ENCODE assay signal across 1 cellular context in the genomic region with DNA sequence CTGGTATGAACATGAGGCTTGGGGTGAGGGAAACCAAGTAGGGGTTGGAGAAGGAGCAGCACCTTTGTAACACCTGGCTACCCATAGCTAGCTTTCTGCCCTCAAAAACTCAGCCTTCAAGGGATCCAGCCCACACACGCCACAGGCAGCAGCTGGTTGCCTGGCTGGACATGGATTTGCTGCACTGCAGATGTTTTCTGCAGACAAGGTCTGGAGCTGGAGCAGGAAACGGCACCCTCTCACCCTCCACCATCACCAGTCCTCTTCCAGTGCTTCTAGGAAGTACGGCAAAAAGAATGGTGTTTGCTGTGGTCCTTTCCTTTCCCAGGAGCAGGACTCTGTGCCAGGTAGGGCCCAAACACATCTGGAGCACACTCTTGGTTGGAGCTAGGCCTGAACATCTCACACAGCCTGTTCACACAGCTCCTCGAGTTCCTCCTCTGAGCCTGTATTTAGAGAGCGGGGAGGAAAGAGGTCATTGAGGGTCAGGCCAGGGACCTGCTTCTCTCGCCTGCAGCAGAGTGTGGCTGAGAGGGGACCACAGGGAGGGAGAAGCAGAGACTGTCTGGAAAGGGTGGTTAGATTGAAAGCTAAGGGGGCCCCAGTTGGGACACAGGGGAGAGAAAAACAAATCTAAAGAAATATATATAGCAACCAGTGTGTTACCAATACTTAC.
TF ChIP-seq lines count a peak whose summit lies in the region.

No MANE protein-coding gene starts in this region.

TF ChIP-seq in HepG2, 621 proteins besides CTCF, POLR2A, EP300 and RAD21:
- TF ChIP-seq POLR2G (IDR thresholded peaks at IDR 0.05; ENCODE audit: low read depth, low read length) (0 out of 2 replicates have a peak, but pooled peaks have one; percentile 26), RBM22 (optimal IDR thresholded peaks at IDR 0.05; ENCODE audit: low read length) (peak; percentile 92), ZSCAN30 (CRISPR knock-in tag; IDR thresholded peaks at IDR 0.05) (no peak), SPEN (CRISPR knock-in tag; IDR thresholded peaks at IDR 0.05; ENCODE audit: low read depth) (no peak), ZNF772 (CRISPR knock-in tag; IDR thresholded peaks at IDR 0.05) (no peak), TEAD3 (CRISPR knock-in tag; optimal IDR thresholded peaks at IDR 0.05; ENCODE audit: borderline replicate concordance) (peak; percentile 4), ARNTL (CRISPR knock-in tag; IDR thresholded peaks at IDR 0.05) (no peak), XRCC5 (optimal IDR thresholded peaks at IDR 0.05; ENCODE audit: low read length) (no peak), JUND (CRISPR knock-in tag; IDR thresholded peaks at IDR 0.05) (no peak), RBAK (CRISPR knock-in tag; IDR thresholded peaks at IDR 0.05) (no peak), FOXM1 (CRISPR knock-in tag; IDR thresholded peaks at IDR 0.05) (no peak)
- TF ChIP-seq, protein P1, sequence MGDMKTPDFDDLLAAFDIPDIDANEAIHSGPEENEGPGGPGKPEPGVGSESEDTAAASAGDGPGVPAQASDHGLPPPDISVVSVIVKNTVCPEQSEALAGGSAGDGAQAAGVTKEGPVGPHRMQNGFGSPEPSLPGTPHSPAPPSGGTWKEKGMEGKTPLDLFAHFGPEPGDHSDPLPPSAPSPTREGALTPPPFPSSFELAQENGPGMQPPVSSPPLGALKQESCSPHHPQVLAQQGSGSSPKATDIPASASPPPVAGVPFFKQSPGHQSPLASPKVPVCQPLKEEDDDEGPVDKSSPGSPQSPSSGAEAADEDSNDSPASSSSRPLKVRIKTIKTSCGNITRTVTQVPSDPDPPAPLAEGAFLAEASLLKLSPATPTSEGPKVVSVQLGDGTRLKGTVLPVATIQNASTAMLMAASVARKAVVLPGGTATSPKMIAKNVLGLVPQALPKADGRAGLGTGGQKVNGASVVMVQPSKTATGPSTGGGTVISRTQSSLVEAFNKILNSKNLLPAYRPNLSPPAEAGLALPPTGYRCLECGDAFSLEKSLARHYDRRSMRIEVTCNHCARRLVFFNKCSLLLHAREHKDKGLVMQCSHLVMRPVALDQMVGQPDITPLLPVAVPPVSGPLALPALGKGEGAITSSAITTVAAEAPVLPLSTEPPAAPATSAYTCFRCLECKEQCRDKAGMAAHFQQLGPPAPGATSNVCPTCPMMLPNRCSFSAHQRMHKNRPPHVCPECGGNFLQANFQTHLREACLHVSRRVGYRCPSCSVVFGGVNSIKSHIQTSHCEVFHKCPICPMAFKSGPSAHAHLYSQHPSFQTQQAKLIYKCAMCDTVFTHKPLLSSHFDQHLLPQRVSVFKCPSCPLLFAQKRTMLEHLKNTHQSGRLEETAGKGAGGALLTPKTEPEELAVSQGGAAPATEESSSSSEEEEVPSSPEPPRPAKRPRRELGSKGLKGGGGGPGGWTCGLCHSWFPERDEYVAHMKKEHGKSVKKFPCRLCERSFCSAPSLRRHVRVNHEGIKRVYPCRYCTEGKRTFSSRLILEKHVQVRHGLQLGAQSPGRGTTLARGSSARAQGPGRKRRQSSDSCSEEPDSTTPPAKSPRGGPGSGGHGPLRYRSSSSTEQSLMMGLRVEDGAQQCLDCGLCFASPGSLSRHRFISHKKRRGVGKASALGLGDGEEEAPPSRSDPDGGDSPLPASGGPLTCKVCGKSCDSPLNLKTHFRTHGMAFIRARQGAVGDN (CRISPR knock-in tag; IDR thresholded peaks at IDR 0.05): 0 out of 2 replicates have a peak, but pooled peaks have one; percentile 4
- TF ChIP-seq, protein P2, sequence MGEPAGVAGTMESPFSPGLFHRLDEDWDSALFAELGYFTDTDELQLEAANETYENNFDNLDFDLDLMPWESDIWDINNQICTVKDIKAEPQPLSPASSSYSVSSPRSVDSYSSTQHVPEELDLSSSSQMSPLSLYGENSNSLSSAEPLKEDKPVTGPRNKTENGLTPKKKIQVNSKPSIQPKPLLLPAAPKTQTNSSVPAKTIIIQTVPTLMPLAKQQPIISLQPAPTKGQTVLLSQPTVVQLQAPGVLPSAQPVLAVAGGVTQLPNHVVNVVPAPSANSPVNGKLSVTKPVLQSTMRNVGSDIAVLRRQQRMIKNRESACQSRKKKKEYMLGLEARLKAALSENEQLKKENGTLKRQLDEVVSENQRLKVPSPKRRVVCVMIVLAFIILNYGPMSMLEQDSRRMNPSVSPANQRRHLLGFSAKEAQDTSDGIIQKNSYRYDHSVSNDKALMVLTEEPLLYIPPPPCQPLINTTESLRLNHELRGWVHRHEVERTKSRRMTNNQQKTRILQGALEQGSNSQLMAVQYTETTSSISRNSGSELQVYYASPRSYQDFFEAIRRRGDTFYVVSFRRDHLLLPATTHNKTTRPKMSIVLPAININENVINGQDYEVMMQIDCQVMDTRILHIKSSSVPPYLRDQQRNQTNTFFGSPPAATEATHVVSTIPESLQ (CRISPR knock-in tag; conservative IDR thresholded peaks at IDR 0.05): no peak
- TF ChIP-seq, protein P3, sequence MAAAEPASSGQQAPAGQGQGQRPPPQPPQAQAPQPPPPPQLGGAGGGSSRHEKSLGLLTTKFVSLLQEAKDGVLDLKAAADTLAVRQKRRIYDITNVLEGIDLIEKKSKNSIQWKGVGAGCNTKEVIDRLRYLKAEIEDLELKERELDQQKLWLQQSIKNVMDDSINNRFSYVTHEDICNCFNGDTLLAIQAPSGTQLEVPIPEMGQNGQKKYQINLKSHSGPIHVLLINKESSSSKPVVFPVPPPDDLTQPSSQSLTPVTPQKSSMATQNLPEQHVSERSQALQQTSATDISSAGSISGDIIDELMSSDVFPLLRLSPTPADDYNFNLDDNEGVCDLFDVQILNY (CRISPR knock-in tag; conservative IDR thresholded peaks at IDR 0.05): no peak
- TF ChIP-seq, protein P4, sequence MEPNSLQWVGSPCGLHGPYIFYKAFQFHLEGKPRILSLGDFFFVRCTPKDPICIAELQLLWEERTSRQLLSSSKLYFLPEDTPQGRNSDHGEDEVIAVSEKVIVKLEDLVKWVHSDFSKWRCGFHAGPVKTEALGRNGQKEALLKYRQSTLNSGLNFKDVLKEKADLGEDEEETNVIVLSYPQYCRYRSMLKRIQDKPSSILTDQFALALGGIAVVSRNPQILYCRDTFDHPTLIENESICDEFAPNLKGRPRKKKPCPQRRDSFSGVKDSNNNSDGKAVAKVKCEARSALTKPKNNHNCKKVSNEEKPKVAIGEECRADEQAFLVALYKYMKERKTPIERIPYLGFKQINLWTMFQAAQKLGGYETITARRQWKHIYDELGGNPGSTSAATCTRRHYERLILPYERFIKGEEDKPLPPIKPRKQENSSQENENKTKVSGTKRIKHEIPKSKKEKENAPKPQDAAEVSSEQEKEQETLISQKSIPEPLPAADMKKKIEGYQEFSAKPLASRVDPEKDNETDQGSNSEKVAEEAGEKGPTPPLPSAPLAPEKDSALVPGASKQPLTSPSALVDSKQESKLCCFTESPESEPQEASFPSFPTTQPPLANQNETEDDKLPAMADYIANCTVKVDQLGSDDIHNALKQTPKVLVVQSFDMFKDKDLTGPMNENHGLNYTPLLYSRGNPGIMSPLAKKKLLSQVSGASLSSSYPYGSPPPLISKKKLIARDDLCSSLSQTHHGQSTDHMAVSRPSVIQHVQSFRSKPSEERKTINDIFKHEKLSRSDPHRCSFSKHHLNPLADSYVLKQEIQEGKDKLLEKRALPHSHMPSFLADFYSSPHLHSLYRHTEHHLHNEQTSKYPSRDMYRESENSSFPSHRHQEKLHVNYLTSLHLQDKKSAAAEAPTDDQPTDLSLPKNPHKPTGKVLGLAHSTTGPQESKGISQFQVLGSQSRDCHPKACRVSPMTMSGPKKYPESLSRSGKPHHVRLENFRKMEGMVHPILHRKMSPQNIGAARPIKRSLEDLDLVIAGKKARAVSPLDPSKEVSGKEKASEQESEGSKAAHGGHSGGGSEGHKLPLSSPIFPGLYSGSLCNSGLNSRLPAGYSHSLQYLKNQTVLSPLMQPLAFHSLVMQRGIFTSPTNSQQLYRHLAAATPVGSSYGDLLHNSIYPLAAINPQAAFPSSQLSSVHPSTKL (CRISPR knock-in tag; IDR thresholded peaks at IDR 0.05): no peak
